Comparison of ENCODE assay signal across 8 cellular contexts in genomic region chr9:137129089-137129455, GRCh38.
DNase-seq lines count a peak whose midpoint lies in the region; ATAC-seq lines count a peak whose summit lies in the region.

No MANE protein-coding gene starts in this region.

- H3K27ac ChIP-seq in iPS-18a (ENCODE audit: low read length) = no peak overlapping the region

- H3K4me3 ChIP-seq in iPS-18a (ENCODE audit: low read length) = peak overlapping the region; percentile 72

- peak overlapping the region; percentile 95 for H3K4me3 Mint-ChIP-seq in activated naive CD8-positive, alpha-beta T cell
- peak overlapping the region; percentile 89 for H3K4me3 Mint-ChIP-seq in stimulated activated effector memory CD8-positive, alpha-beta T cell treated with anti-CD3 and anti-CD28 coated beads, Interleukin-12 subunit alpha, Interleukin-12 subunit beta, amount 100 ng/mL, for 72 hours

- peak in 1 of 2 donors; percentile 69 for DNase-seq in stimulated activated effector memory CD8-positive, alpha-beta T cell treated with anti-CD3 and anti-CD28 coated beads, Interleukin-12 subunit alpha, Interleukin-12 subunit beta, amount 100 ng/mL, for 72 hours (ENCODE audit: low spot score in 2 of 2)
- DNase-seq in OCI-M2 (lab: John Stamatoyannopoulos, UW; ENCODE audit: unreplicated experiment) (no peak), GOT3 (lab: John Stamatoyannopoulos, UW) (no peak), AG08395 (ENCODE audit: low spot score) (no peak)

- peaks cover 5% of the 10 kb centered on the region for H3K4me1 ChIP-seq in iPS-18a (ENCODE audit: control insufficient read depth, low read depth, low read length)

- H3K36me3 ChIP-seq in iPS-18a (ENCODE audit: control insufficient read depth, low read depth, low read length) = no peaks in the 10 kb centered on the region

- peaks cover 27% of the 10 kb centered on the region for H3K4me1 Mint-ChIP-seq in activated naive CD8-positive, alpha-beta T cell (ENCODE audit: low read depth)
- peaks cover 23% of the 10 kb centered on the region for H3K4me1 Mint-ChIP-seq in stimulated activated effector memory CD8-positive, alpha-beta T cell treated with anti-CD3 and anti-CD28 coated beads, Interleukin-12 subunit alpha, Interleukin-12 subunit beta, amount 100 ng/mL, for 72 hours

- H3K27me3 ChIP-seq in iPS-18a (ENCODE audit: control insufficient read depth, insufficient read depth, low read length) = peaks cover 35% of the 10 kb centered on the region

- H3K27ac Mint-ChIP-seq in activated naive CD8-positive, alpha-beta T cell = peak overlapping the region; percentile 92
- peak overlapping the region; percentile 94 for H3K27ac Mint-ChIP-seq in stimulated activated effector memory CD8-positive, alpha-beta T cell treated with anti-CD3 and anti-CD28 coated beads, Interleukin-12 subunit alpha, Interleukin-12 subunit beta, amount 100 ng/mL, for 72 hours

- peaks cover 2% of the 10 kb centered on the region for H3K36me3 Mint-ChIP-seq in activated naive CD8-positive, alpha-beta T cell
- H3K36me3 Mint-ChIP-seq in stimulated activated effector memory CD8-positive, alpha-beta T cell treated with anti-CD3 and anti-CD28 coated beads, Interleukin-12 subunit alpha, Interleukin-12 subunit beta, amount 100 ng/mL, for 72 hours = peaks cover 8% of the 10 kb centered on the region

- ATAC-seq in GM18909 (IDR thresholded peaks at IDR 0.05; ENCODE audit: poor library complexity, unreplicated experiment) = peak; percentile 11
- peak; percentile 6 for ATAC-seq in HG03159 (IDR thresholded peaks at IDR 0.05; ENCODE audit: unreplicated experiment)
- peak; percentile 0 for ATAC-seq in stimulated activated effector memory CD8-positive, alpha-beta T cell treated with anti-CD3 and anti-CD28 coated beads, Interleukin-12 subunit alpha, Interleukin-12 subunit beta, amount 100 ng/mL, for 72 hours

- H3K9me3 Mint-ChIP-seq in activated naive CD8-positive, alpha-beta T cell (ENCODE audit: low read depth) = no peaks in the 10 kb centered on the region
- no peaks in the 10 kb centered on the region for H3K9me3 Mint-ChIP-seq in stimulated activated effector memory CD8-positive, alpha-beta T cell treated with anti-CD3 and anti-CD28 coated beads, Interleukin-12 subunit alpha, Interleukin-12 subunit beta, amount 100 ng/mL, for 72 hours

- peaks cover 3% of the 10 kb centered on the region for H3K27me3 Mint-ChIP-seq in activated naive CD8-positive, alpha-beta T cell

- no peaks in the 10 kb centered on the region for H3K9me3 ChIP-seq in iPS-18a (ENCODE audit: control insufficient read depth, low read depth, low read length)

- H3K9ac ChIP-seq in iPS-18a (ENCODE audit: low read length) = peak overlapping the region; percentile 58
